Comparison of ENCODE assay signal across 2 cellular contexts in genomic region chr20:43545837-43546578, GRCh38.
TF ChIP-seq lines count a peak whose summit lies in the region.

No MANE protein-coding gene starts in this region.

TF ChIP-seq in K562, 482 proteins besides CTCF, POLR2A, EP300 and RAD21:
- TF ChIP-seq CCAR2 (IDR thresholded peaks at IDR 0.05; ENCODE audit: low read depth, low read length) (no peak), CEBPG (CRISPR knock-in tag; IDR thresholded peaks at IDR 0.05) (no peak), CEBPG (tag; conservative IDR thresholded peaks at IDR 0.05 in 1 of 2, IDR thresholded peaks at IDR 0.05 in 1 of 2) (0 out of 4 replicates have a peak, but pooled peaks of 1 of the 2 experiments have one; percentile 15)

TF ChIP-seq in SK-N-SH treated with all-trans-retinoic acid at 6 μM for 48 hours, 23 proteins besides CTCF, POLR2A, EP300 and RAD21:
- TF ChIP-seq ZNF70 (CRISPR knock-in tag; IDR thresholded peaks at IDR 0.05) (no peak), ZFP30 (CRISPR knock-in tag; IDR thresholded peaks at IDR 0.05) (no peak), ZC3H10 (CRISPR knock-in tag; IDR thresholded peaks at IDR 0.05) (no peak), PPARA (CRISPR knock-in tag; IDR thresholded peaks at IDR 0.05; ENCODE audit: borderline replicate concordance) (no peak), CSRNP3 (CRISPR knock-in tag; IDR thresholded peaks at IDR 0.05) (no peak), ESRRG (CRISPR knock-in tag; IDR thresholded peaks at IDR 0.05) (no peak), ISL1 (CRISPR knock-in tag; IDR thresholded peaks at IDR 0.05) (no peak), ARNTL (CRISPR knock-in tag; IDR thresholded peaks at IDR 0.05; ENCODE audit: borderline replicate concordance, low read depth) (no peak), RARB (CRISPR knock-in tag; IDR thresholded peaks at IDR 0.05) (no peak), TOX (CRISPR knock-in tag; IDR thresholded peaks at IDR 0.05; ENCODE audit: borderline replicate concordance) (no peak), TCF4 (CRISPR knock-in tag; IDR thresholded peaks at IDR 0.05; ENCODE audit: borderline replicate concordance) (no peak), OSR1 (CRISPR knock-in tag; IDR thresholded peaks at IDR 0.05) (no peak), BACH2 (CRISPR knock-in tag; IDR thresholded peaks at IDR 0.05; ENCODE audit: borderline replicate concordance) (no peak), POU6F1 (CRISPR knock-in tag; IDR thresholded peaks at IDR 0.05; ENCODE audit: borderline replicate concordance, low read depth) (no peak)
